ENCODE assay signal across 1 cellular context in the genomic region with DNA sequence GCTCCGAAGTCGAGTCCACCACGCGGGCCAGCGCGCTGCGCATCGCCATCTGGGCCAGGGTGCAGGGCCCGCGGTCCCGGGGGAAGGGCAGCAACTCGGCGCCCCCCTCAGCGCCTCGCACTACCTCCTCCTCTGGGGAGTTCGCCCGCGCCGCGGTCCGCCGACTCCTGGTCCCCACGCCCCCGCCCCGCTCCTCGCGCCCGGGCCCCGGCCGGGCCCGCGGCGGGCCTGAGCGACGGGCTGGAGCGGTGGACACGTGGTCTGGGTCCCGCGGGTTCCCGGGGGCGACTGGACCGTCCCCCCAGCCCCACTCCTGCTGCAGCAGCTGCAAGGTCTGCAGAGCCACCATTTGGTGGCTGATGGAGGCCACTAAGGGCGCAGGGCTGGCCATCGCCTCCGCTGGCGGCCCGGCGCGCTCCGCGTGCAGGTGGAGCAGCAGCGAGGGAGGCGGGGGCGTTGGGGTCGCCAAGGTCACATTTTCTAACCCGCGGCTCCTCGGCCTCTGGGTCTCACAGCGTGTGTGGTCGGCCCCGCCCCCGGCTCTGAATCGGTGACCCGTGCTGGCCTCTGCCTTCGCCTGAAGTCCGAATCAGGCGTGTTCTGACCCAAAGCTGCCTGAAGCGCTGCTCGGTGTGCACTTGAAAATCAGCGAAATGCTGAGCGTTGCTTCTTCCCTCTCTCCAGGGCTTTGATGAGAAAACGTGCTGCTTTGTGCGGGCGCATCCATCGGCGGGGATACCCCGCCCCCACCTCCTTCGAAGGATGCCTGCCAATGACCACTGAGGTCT.
A peak's percentile ranks its signal among the peaks of the same experiment; 100 is the strongest.
TF ChIP-seq lines count a peak whose summit lies in the region.

A gene (minus strand): TSS at position 437 of the 788 bp plus-strand sequence. CDS start 46 bp downstream, at position 391.

TF ChIP-seq in H1, 55 proteins besides CTCF, POLR2A, EP300 and RAD21:
- TF ChIP-seq EZH2 (IDR thresholded peaks at IDR 0.05; ENCODE audit: low read depth, low read length, severe bottlenecking): peak; percentile 62
- TF ChIP-seq ASH2L (IDR thresholded peaks at IDR 0.05; ENCODE audit: low read length): peak; percentile 87
- TF ChIP-seq TAF7 (optimal IDR thresholded peaks at IDR 0.05; ENCODE audit: borderline replicate concordance, low read depth, low read length): peak; percentile 30
- no peak for TF ChIP-seq TBP (IDR thresholded peaks at IDR 0.05; ENCODE audit: low read depth, low read length)
- TF ChIP-seq SP4 (IDR thresholded peaks at IDR 0.05; ENCODE audit: low read length): 0 out of 2 replicates have a peak, but pooled peaks have one; percentile 17
- TF ChIP-seq, protein P1, sequence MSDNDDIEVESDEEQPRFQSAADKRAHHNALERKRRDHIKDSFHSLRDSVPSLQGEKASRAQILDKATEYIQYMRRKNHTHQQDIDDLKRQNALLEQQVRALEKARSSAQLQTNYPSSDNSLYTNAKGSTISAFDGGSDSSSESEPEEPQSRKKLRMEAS (IDR thresholded peaks at IDR 0.05): peak; percentile 88
- TF ChIP-seq, protein P2, sequence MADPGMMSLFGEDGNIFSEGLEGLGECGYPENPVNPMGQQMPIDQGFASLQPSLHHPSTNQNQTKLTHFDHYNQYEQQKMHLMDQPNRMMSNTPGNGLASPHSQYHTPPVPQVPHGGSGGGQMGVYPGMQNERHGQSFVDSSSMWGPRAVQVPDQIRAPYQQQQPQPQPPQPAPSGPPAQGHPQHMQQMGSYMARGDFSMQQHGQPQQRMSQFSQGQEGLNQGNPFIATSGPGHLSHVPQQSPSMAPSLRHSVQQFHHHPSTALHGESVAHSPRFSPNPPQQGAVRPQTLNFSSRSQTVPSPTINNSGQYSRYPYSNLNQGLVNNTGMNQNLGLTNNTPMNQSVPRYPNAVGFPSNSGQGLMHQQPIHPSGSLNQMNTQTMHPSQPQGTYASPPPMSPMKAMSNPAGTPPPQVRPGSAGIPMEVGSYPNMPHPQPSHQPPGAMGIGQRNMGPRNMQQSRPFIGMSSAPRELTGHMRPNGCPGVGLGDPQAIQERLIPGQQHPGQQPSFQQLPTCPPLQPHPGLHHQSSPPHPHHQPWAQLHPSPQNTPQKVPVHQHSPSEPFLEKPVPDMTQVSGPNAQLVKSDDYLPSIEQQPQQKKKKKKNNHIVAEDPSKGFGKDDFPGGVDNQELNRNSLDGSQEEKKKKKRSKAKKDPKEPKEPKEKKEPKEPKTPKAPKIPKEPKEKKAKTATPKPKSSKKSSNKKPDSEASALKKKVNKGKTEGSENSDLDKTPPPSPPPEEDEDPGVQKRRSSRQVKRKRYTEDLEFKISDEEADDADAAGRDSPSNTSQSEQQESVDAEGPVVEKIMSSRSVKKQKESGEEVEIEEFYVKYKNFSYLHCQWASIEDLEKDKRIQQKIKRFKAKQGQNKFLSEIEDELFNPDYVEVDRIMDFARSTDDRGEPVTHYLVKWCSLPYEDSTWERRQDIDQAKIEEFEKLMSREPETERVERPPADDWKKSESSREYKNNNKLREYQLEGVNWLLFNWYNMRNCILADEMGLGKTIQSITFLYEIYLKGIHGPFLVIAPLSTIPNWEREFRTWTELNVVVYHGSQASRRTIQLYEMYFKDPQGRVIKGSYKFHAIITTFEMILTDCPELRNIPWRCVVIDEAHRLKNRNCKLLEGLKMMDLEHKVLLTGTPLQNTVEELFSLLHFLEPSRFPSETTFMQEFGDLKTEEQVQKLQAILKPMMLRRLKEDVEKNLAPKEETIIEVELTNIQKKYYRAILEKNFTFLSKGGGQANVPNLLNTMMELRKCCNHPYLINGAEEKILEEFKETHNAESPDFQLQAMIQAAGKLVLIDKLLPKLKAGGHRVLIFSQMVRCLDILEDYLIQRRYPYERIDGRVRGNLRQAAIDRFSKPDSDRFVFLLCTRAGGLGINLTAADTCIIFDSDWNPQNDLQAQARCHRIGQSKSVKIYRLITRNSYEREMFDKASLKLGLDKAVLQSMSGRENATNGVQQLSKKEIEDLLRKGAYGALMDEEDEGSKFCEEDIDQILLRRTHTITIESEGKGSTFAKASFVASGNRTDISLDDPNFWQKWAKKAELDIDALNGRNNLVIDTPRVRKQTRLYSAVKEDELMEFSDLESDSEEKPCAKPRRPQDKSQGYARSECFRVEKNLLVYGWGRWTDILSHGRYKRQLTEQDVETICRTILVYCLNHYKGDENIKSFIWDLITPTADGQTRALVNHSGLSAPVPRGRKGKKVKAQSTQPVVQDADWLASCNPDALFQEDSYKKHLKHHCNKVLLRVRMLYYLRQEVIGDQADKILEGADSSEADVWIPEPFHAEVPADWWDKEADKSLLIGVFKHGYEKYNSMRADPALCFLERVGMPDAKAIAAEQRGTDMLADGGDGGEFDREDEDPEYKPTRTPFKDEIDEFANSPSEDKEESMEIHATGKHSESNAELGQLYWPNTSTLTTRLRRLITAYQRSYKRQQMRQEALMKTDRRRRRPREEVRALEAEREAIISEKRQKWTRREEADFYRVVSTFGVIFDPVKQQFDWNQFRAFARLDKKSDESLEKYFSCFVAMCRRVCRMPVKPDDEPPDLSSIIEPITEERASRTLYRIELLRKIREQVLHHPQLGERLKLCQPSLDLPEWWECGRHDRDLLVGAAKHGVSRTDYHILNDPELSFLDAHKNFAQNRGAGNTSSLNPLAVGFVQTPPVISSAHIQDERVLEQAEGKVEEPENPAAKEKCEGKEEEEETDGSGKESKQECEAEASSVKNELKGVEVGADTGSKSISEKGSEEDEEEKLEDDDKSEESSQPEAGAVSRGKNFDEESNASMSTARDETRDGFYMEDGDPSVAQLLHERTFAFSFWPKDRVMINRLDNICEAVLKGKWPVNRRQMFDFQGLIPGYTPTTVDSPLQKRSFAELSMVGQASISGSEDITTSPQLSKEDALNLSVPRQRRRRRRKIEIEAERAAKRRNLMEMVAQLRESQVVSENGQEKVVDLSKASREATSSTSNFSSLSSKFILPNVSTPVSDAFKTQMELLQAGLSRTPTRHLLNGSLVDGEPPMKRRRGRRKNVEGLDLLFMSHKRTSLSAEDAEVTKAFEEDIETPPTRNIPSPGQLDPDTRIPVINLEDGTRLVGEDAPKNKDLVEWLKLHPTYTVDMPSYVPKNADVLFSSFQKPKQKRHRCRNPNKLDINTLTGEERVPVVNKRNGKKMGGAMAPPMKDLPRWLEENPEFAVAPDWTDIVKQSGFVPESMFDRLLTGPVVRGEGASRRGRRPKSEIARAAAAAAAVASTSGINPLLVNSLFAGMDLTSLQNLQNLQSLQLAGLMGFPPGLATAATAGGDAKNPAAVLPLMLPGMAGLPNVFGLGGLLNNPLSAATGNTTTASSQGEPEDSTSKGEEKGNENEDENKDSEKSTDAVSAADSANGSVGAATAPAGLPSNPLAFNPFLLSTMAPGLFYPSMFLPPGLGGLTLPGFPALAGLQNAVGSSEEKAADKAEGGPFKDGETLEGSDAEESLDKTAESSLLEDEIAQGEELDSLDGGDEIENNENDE (IDR thresholded peaks at IDR 0.05; ENCODE audit: insufficient replicate concordance, low read length): peak; percentile 0
- TF ChIP-seq KDM4A (IDR thresholded peaks at IDR 0.05; ENCODE audit: low read depth, low read length, severe bottlenecking): peak; percentile 98
- TF ChIP-seq KDM5A (IDR thresholded peaks at IDR 0.05; ENCODE audit: low read length): no peak
- TF ChIP-seq CEBPB (IDR thresholded peaks at IDR 0.05; ENCODE audit: low read depth, low read length): no peak
- TF ChIP-seq EGR1 (IDR thresholded peaks at IDR 0.05; ENCODE audit: borderline replicate concordance, low read depth, low read length): peak; percentile 94
- 0 out of 2 replicates have a peak, but pooled peaks have one; percentile 6 for TF ChIP-seq CHD2 (IDR thresholded peaks at IDR 0.05; ENCODE audit: low read length)
- TF ChIP-seq TAF1 (IDR thresholded peaks at IDR 0.05; ENCODE audit: low read depth, low read length): 0 out of 2 replicates have a peak, but pooled peaks have one; percentile 23
- peak; percentile 67 for TF ChIP-seq PHF8 (conservative IDR thresholded peaks at IDR 0.05; ENCODE audit: low read depth, low read length)
- TF ChIP-seq, protein P3, sequence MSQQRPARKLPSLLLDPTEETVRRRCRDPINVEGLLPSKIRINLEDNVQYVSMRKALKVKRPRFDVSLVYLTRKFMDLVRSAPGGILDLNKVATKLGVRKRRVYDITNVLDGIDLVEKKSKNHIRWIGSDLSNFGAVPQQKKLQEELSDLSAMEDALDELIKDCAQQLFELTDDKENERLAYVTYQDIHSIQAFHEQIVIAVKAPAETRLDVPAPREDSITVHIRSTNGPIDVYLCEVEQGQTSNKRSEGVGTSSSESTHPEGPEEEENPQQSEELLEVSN (IDR thresholded peaks at IDR 0.05): peak; percentile 83
- TF ChIP-seq RBBP5 (IDR thresholded peaks at IDR 0.05; ENCODE audit: borderline replicate concordance, low read depth, low read length): 0 out of 2 replicates have a peak, but pooled peaks have one; percentile 93
